Comparison of ENCODE assay signal across 8 cellular contexts in the genomic region with DNA sequence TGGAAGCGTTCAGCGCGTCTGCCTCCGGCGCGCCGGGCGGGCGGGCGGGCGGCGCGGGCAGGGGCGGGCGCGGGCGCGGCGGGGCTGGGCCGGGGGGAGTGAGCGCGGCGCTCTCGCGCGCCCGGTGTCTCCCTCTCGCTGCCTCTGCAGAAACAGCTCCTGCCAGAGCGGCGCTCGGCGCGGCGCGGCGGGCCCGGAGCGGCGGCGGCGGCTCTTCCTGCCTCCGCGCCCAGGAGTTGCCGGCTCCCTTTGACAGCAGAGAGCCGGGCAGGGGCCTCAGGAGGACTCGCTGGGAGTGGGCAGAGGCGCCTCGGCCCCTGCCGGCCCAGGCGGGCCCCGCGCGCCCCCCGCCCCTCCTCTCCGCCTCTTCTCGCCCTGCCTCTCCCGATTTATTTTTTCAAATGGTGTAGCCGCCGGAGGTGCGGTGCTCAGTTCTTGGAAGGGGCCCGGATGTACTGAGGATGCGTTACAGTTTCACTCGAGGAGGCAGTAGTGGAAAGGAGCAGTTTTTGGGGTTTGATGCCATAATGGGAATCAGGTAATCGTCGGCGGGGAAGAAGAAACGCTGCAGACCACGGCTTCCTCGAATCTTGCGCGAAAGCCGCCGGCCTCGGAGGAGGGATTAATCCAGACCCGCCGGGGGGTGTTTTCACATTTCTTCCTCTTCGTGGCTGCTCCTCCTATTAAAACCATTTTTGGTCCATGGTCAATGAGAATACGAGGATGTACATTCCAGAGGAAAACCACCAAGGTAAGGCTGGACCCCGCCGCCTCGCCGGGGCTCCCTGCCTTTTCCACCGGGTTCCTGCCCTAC. TPM values are rescaled to one million over a fixed set of nuclear protein-coding genes. Genes with fewer than 3 reads are reported as not detected.
DNase-seq lines count a peak whose midpoint lies in the region; ATAC-seq lines count a peak whose summit lies in the region.

CACNA1C (plus strand) TSS at position 127 of the 814 bp plus-strand sequence; CDS start at position 703, 576 bp downstream.

- peak within 1 kb of the TSS; percentile 65 for H3K4me3 Mint-ChIP-seq in activated CD4-positive, alpha-beta memory T cell treated with anti-CD3 and anti-CD28 coated beads for 36 hours

- no peaks in the 10 kb centered on the region for H3K36me3 ChIP-seq in ES-I3 (ENCODE audit: insufficient read depth, low read length)

- peak within 1 kb of the TSS; percentile 73 for H3K9ac ChIP-seq in ES-I3 (ENCODE audit: low read depth, low read length)

- no peak within 1 kb of the TSS for H3K27ac Mint-ChIP-seq in activated CD4-positive, alpha-beta memory T cell treated with anti-CD3 and anti-CD28 coated beads for 36 hours

- H3K36me3 Mint-ChIP-seq in activated CD4-positive, alpha-beta memory T cell treated with anti-CD3 and anti-CD28 coated beads for 36 hours = no peaks in the 10 kb centered on the region

- peak; percentile 44 for DNase-seq in NCI-H1694 (lab: John Stamatoyannopoulos, UW)
- DNase-seq in activated CD4-positive, alpha-beta memory T cell treated with anti-CD3 and anti-CD28 coated beads for 36 hours = peak; percentile 56
- DNase-seq in midbrain (lab: John Stamatoyannopoulos, UW) = peak; percentile 50
- peak; percentile 40 for DNase-seq in superior temporal gyrus (ENCODE audit: extremely low spot score)

- POLR2A ChIA-PET in activated CD4-positive, alpha-beta memory T cell treated with anti-CD3 and anti-CD28 coated beads for 36 hours (lab: Charles Lee) = no interaction called here

- H3K4me1 ChIP-seq in ES-I3 (ENCODE audit: insufficient read depth, low read length) = peaks cover 14% of the 10 kb centered on the region; the same call in 1 of the 2 replicates

- no peaks in the 10 kb centered on the region for H3K9me3 ChIP-seq in ES-I3 (ENCODE audit: control insufficient read depth, insufficient read depth, low read length)

- no peaks in the 10 kb centered on the region for H3K9me3 Mint-ChIP-seq in activated CD4-positive, alpha-beta memory T cell treated with anti-CD3 and anti-CD28 coated beads for 36 hours

- peaks cover 63% of the 10 kb centered on the region for H3K27me3 Mint-ChIP-seq in activated CD4-positive, alpha-beta memory T cell treated with anti-CD3 and anti-CD28 coated beads for 36 hours

- CTCF ChIA-PET in activated CD4-positive, alpha-beta memory T cell treated with anti-CD3 and anti-CD28 coated beads for 36 hours (lab: Charles Lee) = interaction anchor here (1.0 kb wide), 2 partner anchors 11 to 17 kb away, joined by 3 read pairs; no protein-coding TSS in a partner anchor

- ATAC-seq in esophagus mucosa (peak; percentile 64), GM18873 (IDR thresholded peaks at IDR 0.05; ENCODE audit: low FRiP score, unreplicated experiment) (no peak), GM21619 (IDR thresholded peaks at IDR 0.05; ENCODE audit: unreplicated experiment) (no peak)

- peaks cover 15% of the 10 kb centered on the region for H3K4me1 Mint-ChIP-seq in activated CD4-positive, alpha-beta memory T cell treated with anti-CD3 and anti-CD28 coated beads for 36 hours (ENCODE audit: low read depth)

- intact Hi-C loops in activated CD4-positive, alpha-beta memory T cell treated with anti-CD3 and anti-CD28 coated beads for 36 hours (cut with micrococcal nuclease) = no loop called here

RNA-seq across cellular contexts. Expression of gene CACNA1C, which starts in this region (rescaled TPM):
- total RNA-seq in activated CD4-positive, alpha-beta memory T cell treated with anti-CD3 and anti-CD28 coated beads for 36 hours = under 1 TPM; 0.07 to 0.12 TPM
- 1.1 TPM for total RNA-seq in esophagus mucosa

Comparison
In these comparisons a context has a peak if more than half of its experiments do, and no peak if none do; other contexts are left out.
1. Peak in DNase-seq in activated CD4-positive, alpha-beta memory T cell treated with anti-CD3 and anti-CD28 coated beads for 36 hours; RNA of the gene not detected or under 1 TPM.